In genomic region chr13:59409651-59410200, GRCh38 we compare ENCODE assay signal across 21 cellular contexts.
DNase-seq lines count a peak whose midpoint lies in the region; ATAC-seq, FAIRE-seq and TF ChIP-seq lines count a peak whose summit lies in the region.
"Had no signal": no experiment of that assay in that cellular context is flagged by ENCODE, and none has a peak within 500 bp of the region (broad histone marks: within the 10 kb centered on the region; RNA-seq: fewer than 3 reads in every experiment).

No MANE protein-coding gene starts in this region.

- H3K27ac Mint-ChIP-seq in astrocyte (ENCODE audit: unreplicated experiment), result no peak overlapping the region
- H3K27ac Mint-ChIP-seq: activated CD4-positive, alpha-beta T cell treated with anti-CD3 and anti-CD28 coated beads, Interleukin-2, amount 10 ng/mL, durations not matched to agents 7 days and 5 days; stimulated activated naive CD8-positive, alpha-beta T cell treated with anti-CD3 and anti-CD28 coated beads, Interleukin-15, amount 100 ng/mL, for 72 hours had no signal

- peak overlapping the region; percentile 71 for H3K18ac ChIP-seq in mesendoderm (ENCODE audit: low read length)

- H3K9me3 Mint-ChIP-seq in astrocyte (ENCODE audit: unreplicated experiment), result peaks cover 35% of the 10 kb centered on the region

- H3K79me2 ChIP-seq in astrocyte (ENCODE audit: insufficient read depth, low read length) (no peaks in the 10 kb centered on the region), mesendoderm (ENCODE audit: control insufficient read depth, insufficient read depth, low read length) (no peaks in the 10 kb centered on the region)

- H3K4me3 Mint-ChIP-seq in astrocyte (ENCODE audit: unreplicated experiment), result no peak overlapping the region
- H3K4me3 Mint-ChIP-seq: activated CD4-positive, alpha-beta T cell treated with anti-CD3 and anti-CD28 coated beads, Interleukin-2, amount 10 ng/mL, durations not matched to agents 7 days and 5 days; CD8-positive, alpha-beta memory T cell; stimulated activated naive CD8-positive, alpha-beta T cell treated with anti-CD3 and anti-CD28 coated beads, Interleukin-15, amount 100 ng/mL, for 72 hours had no signal

- H3K9me3 ChIP-seq in HAP-1 (peaks cover 14% of the 10 kb centered on the region), astrocyte (ENCODE audit: insufficient read depth, low read depth, low read length) (no peaks in the 10 kb centered on the region)

- no peak overlapping the region for H3K56ac ChIP-seq in mesendoderm (ENCODE audit: low read length)

- no peak for ATAC-seq in HG03139 (IDR thresholded peaks at IDR 0.05; ENCODE audit: unreplicated experiment)
- ATAC-seq: stimulated activated naive CD8-positive, alpha-beta T cell treated with anti-CD3 and anti-CD28 coated beads, Interleukin-15, amount 100 ng/mL, for 72 hours; upper lobe of right lung had no signal

- H3K4me2 ChIP-seq in astrocyte (ENCODE audit: low read length) (no peak overlapping the region), mesendoderm (ENCODE audit: low read length) (no peak overlapping the region)

- H3K9ac ChIP-seq in astrocyte (ENCODE audit: low read length), result no peak overlapping the region
- H3K9ac ChIP-seq in mesendoderm (ENCODE audit: low read length), result no peak overlapping the region

- H2BK5ac ChIP-seq in mesendoderm (ENCODE audit: low read length), result no peak overlapping the region

- no peaks in the 10 kb centered on the region for H3K79me1 ChIP-seq in mesendoderm (ENCODE audit: low read length)

- H3K27me3 Mint-ChIP-seq in astrocyte (ENCODE audit: low read depth, unreplicated experiment), result peaks cover 3% of the 10 kb centered on the region

- H3K36me3 Mint-ChIP-seq in astrocyte (ENCODE audit: low read depth, unreplicated experiment), result no peaks in the 10 kb centered on the region

- H3K36me3 ChIP-seq in HAP-1 (replicated peaks) (no peaks in the 10 kb centered on the region), astrocyte (ENCODE audit: insufficient read depth, low read length) (no peaks in the 10 kb centered on the region), mesendoderm (ENCODE audit: control insufficient read depth, insufficient read depth, low read length) (no peaks in the 10 kb centered on the region)
- H3K36me3 ChIP-seq: left lung, upper lobe of right lung had no signal

- H2BK15ac ChIP-seq in mesendoderm (replicated peaks; ENCODE audit: low read depth), result no peak overlapping the region

- H3K27ac ChIP-seq in astrocyte (ENCODE audit: low read depth, low read length) (no peak overlapping the region), mesendoderm (ENCODE audit: low read depth, low read length) (no peak overlapping the region)
- H3K27ac ChIP-seq: HL-60, left lung, upper lobe of right lung had no signal

- peaks cover 9% of the 10 kb centered on the region for H3K4me1 Mint-ChIP-seq in astrocyte (ENCODE audit: low read depth, unreplicated experiment)

- H3K27me3 ChIP-seq in HAP-1 (ENCODE audit: low read depth), result no peaks in the 10 kb centered on the region
- H3K27me3 ChIP-seq in astrocyte (ENCODE audit: insufficient read depth, low read length), result no peaks in the 10 kb centered on the region
- no peaks in the 10 kb centered on the region for H3K27me3 ChIP-seq in mesendoderm (ENCODE audit: insufficient read depth, low read length, poor library complexity)
- H3K27me3 ChIP-seq: left lung, upper lobe of right lung had no signal

- H4K5ac ChIP-seq in mesendoderm (ENCODE audit: low read length), result no peak overlapping the region

- no peak overlapping the region for H4K8ac ChIP-seq in mesendoderm (ENCODE audit: low read depth, low read length)

- FAIRE-seq in astrocyte (lab: Jason Lieb, UNC), result no peak
- FAIRE-seq: TTC549 had no signal

- no peak overlapping the region for H3K4me3 ChIP-seq in HAP-1
- no peak overlapping the region for H3K4me3 ChIP-seq in astrocyte (ENCODE audit: insufficient read depth, low read depth, low read length)
- no peak overlapping the region for H3K4me3 ChIP-seq in mesendoderm (ENCODE audit: low read length)
- H3K4me3 ChIP-seq: left lung, upper lobe of right lung had no signal

- no peaks in the 10 kb centered on the region for H4K20me1 ChIP-seq in astrocyte (ENCODE audit: insufficient read depth, low read length)

- TF ChIP-seq CTCF in astrocyte (IDR thresholded peaks at IDR 0.05; ENCODE audit: insufficient read depth, low read depth, low read length), result no peak

- no peak overlapping the region for H2AFZ ChIP-seq in astrocyte (ENCODE audit: low read depth, low read length)

- DNase-seq in D341Med (ENCODE audit: low spot score) (peak; percentile 37), HAP-1 (ENCODE audit: low spot score in 2 of 2) (peak; percentile 79 to 99), astrocyte (ENCODE audit: low read depth) (peak; percentile 20), mesendoderm (peak; percentile 60), COLO668 (lab: John Stamatoyannopoulos, UW; ENCODE audit: unreplicated experiment) (no peak), AG08395 (ENCODE audit: low spot score) (no peak)
- DNase-seq: activated CD4-positive, alpha-beta T cell treated with anti-CD3 and anti-CD28 coated beads, Interleukin-2, amount 10 ng/mL, durations not matched to agents 7 days and 5 days; activated naive CD4-positive, alpha-beta T cell; aorta; CD8-positive, alpha-beta memory T cell; HCEC 1CT; MV-4-11; NCI-H2107; NK-92 treated with Interleukin-12 subunit alpha and Interleukin-12 subunit beta, amount 100 ng/mL, for 24 hours; stimulated activated CD4-positive, alpha-beta T cell treated with anti-CD3 and anti-CD28 coated beads, Interleukin-2, amount 100 ng/mL, for 24 hours; stimulated activated naive CD8-positive, alpha-beta T cell treated with anti-CD3 and anti-CD28 coated beads, Interleukin-15, amount 100 ng/mL, for 72 hours; upper lobe of right lung had no signal

- H3K4me1 ChIP-seq in HAP-1, result peaks cover 38% of the 10 kb centered on the region
- no peaks in the 10 kb centered on the region for H3K4me1 ChIP-seq in astrocyte (ENCODE audit: insufficient read depth, low read length)
- peaks cover 8% of the 10 kb centered on the region for H3K4me1 ChIP-seq in mesendoderm (ENCODE audit: control insufficient read depth, low read depth, low read length)
- H3K4me1 ChIP-seq: upper lobe of right lung had no signal

- H3K4ac ChIP-seq in mesendoderm (ENCODE audit: low read depth, low read length), result no peak overlapping the region

- peak overlapping the region; percentile 18 for H2BK120ac ChIP-seq in mesendoderm (ENCODE audit: low read depth, low read length)

- no peak overlapping the region for H3K23ac ChIP-seq in mesendoderm (ENCODE audit: low read length)

- whole genome bisulfite sequencing in mesendoderm (ENCODE audit: extremely low coverage, insufficient coverage, low lambda C conversion rate), result no CpG with 5 or more reads among the region's 8 CpGs

- no peak overlapping the region for H2AK5ac ChIP-seq in mesendoderm (ENCODE audit: low read length)

- in situ Hi-C loops in HAP-1 (cut with MboI; ENCODE audit: low sequenced_read_pairs), result no loop called here

Comparison
In these comparisons a context has a peak if more than half of its experiments do, and no peak if none do; other contexts are left out.
1. DNase-seq: peak in D341Med (single experiment), HAP-1 (2 of 2), astrocyte (single experiment) and mesendoderm (single experiment); none in COLO668 (single experiment) and AG08395 (single experiment).